In genomic region chr11:3954448-3955298, GRCh38 we compare ENCODE assay signal across 13 cellular contexts.
DNase-seq lines count a peak whose midpoint lies in the region; ATAC-seq and TF ChIP-seq lines count a peak whose summit lies in the region.
"Had no signal": no experiment of that assay in that cellular context is flagged by ENCODE, and none has a peak within 500 bp of the region (broad histone marks: within the 10 kb centered on the region; RNA-seq: fewer than 3 reads in every experiment).

No MANE protein-coding gene starts in this region.

- POLR2A ChIA-PET in activated CD4-positive, alpha-beta T cell treated with anti-CD3 and anti-CD28 coated beads, Interleukin-2, amount 10 ng/mL, durations not matched to agents 7 days and 5 days (lab: Charles Lee) = interaction anchor here (0.6 to 1.0 kb wide), 2 partner anchors 94 to 127 kb away, joined by 3 read pairs; no protein-coding TSS in a partner anchor

- CTCF ChIA-PET in activated CD4-positive, alpha-beta T cell treated with anti-CD3 and anti-CD28 coated beads, Interleukin-2, amount 10 ng/mL, durations not matched to agents 7 days and 5 days (lab: Charles Lee) = interaction anchor here (1.1 to 1.6 kb wide), 3 partner anchors 13 to 113 kb away, joined by 3 read pairs; partner anchors contain the start of genes RHOG and STIM1

- no peak for TF ChIP-seq CTCF in GM10266 (IDR thresholded peaks at IDR 0.05; ENCODE audit: control insufficient read depth, insufficient read depth, low read depth, missing control alignments)

- no peak for ATAC-seq in effector memory CD8-positive, alpha-beta T cell (replicated peaks)
- ATAC-seq in stimulated activated effector memory CD8-positive, alpha-beta T cell treated with anti-CD3 and anti-CD28 coated beads, Interleukin-12 subunit alpha, Interleukin-12 subunit beta, amount 100 ng/mL, for 72 hours = peak; percentile 68
- ATAC-seq: pancreas had no signal

- peaks cover 2% of the 10 kb centered on the region for H3K9me3 Mint-ChIP-seq in activated CD4-positive, alpha-beta T cell treated with anti-CD3 and anti-CD28 coated beads, Interleukin-2, amount 10 ng/mL, durations not matched to agents 7 days and 5 days
- H3K9me3 Mint-ChIP-seq in effector memory CD8-positive, alpha-beta T cell = no peaks in the 10 kb centered on the region
- peaks cover 3% of the 10 kb centered on the region for H3K9me3 Mint-ChIP-seq in stimulated activated effector memory CD8-positive, alpha-beta T cell treated with anti-CD3 and anti-CD28 coated beads, Interleukin-12 subunit alpha, Interleukin-12 subunit beta, amount 100 ng/mL, for 72 hours

- peak overlapping the region; percentile 1 for H3K4me3 Mint-ChIP-seq in activated CD4-positive, alpha-beta T cell treated with anti-CD3 and anti-CD28 coated beads, Interleukin-2, amount 10 ng/mL, durations not matched to agents 7 days and 5 days
- H3K4me3 Mint-ChIP-seq in effector memory CD8-positive, alpha-beta T cell = peak overlapping the region; percentile 6 to 71
- H3K4me3 Mint-ChIP-seq in stimulated activated effector memory CD8-positive, alpha-beta T cell treated with anti-CD3 and anti-CD28 coated beads, Interleukin-12 subunit alpha, Interleukin-12 subunit beta, amount 100 ng/mL, for 72 hours = peak overlapping the region; percentile 63

- H3K27me3 Mint-ChIP-seq in activated CD4-positive, alpha-beta T cell treated with anti-CD3 and anti-CD28 coated beads, Interleukin-2, amount 10 ng/mL, durations not matched to agents 7 days and 5 days = no peaks in the 10 kb centered on the region
- H3K27me3 Mint-ChIP-seq in effector memory CD8-positive, alpha-beta T cell = no peaks in the 10 kb centered on the region

- H3K36me3 Mint-ChIP-seq in activated CD4-positive, alpha-beta T cell treated with anti-CD3 and anti-CD28 coated beads, Interleukin-2, amount 10 ng/mL, durations not matched to agents 7 days and 5 days (ENCODE audit: low read depth) = peaks cover 50% of the 10 kb centered on the region
- peaks cover 4% of the 10 kb centered on the region for H3K36me3 Mint-ChIP-seq in effector memory CD8-positive, alpha-beta T cell (ENCODE audit: insufficient read depth)
- H3K36me3 Mint-ChIP-seq in stimulated activated effector memory CD8-positive, alpha-beta T cell treated with anti-CD3 and anti-CD28 coated beads, Interleukin-12 subunit alpha, Interleukin-12 subunit beta, amount 100 ng/mL, for 72 hours = peaks cover 5% of the 10 kb centered on the region

- H3K4me1 Mint-ChIP-seq in activated CD4-positive, alpha-beta T cell treated with anti-CD3 and anti-CD28 coated beads, Interleukin-2, amount 10 ng/mL, durations not matched to agents 7 days and 5 days = peaks cover 86% of the 10 kb centered on the region
- H3K4me1 Mint-ChIP-seq in effector memory CD8-positive, alpha-beta T cell (ENCODE audit: low read depth in 2 of 2) = peaks cover 68 to 82% of the 10 kb centered on the region in 2 donors
- H3K4me1 Mint-ChIP-seq in stimulated activated effector memory CD8-positive, alpha-beta T cell treated with anti-CD3 and anti-CD28 coated beads, Interleukin-12 subunit alpha, Interleukin-12 subunit beta, amount 100 ng/mL, for 72 hours = peaks cover 86% of the 10 kb centered on the region

- DNase-seq in activated CD4-positive, alpha-beta T cell treated with anti-CD3 and anti-CD28 coated beads, Interleukin-2, amount 10 ng/mL, durations not matched to agents 7 days and 5 days = no peak
- DNase-seq in activated CD4-positive, alpha-beta T cell treated with anti-CD3 and anti-CD28 coated beads for 4 hours = no peak
- DNase-seq in RPMI7951 (ENCODE audit: low read depth) (peak; percentile 21), GM10266 (ENCODE audit: extremely low spot score) (no peak), NCI-H1930 (lab: John Stamatoyannopoulos, UW) (no peak), SW480 (ENCODE audit: low spot score) (no peak)
- no peak for DNase-seq in effector memory CD8-positive, alpha-beta T cell
- DNase-seq in stimulated activated effector memory CD8-positive, alpha-beta T cell treated with anti-CD3 and anti-CD28 coated beads, Interleukin-12 subunit alpha, Interleukin-12 subunit beta, amount 100 ng/mL, for 72 hours (ENCODE audit: low spot score in 2 of 2) = no peak
- DNase-seq: NCI-H1694 treated with DMSO at 0.1 percent for 48 hours; pancreas; stimulated activated CD4-positive, alpha-beta T cell treated with anti-CD3 and anti-CD28 coated beads, Interleukin-4, amount 100 ng/mL, for 1 hour; substantia nigra; T1000 had no signal

- H3K27ac Mint-ChIP-seq in activated CD4-positive, alpha-beta T cell treated with anti-CD3 and anti-CD28 coated beads, Interleukin-2, amount 10 ng/mL, durations not matched to agents 7 days and 5 days = peak overlapping the region; percentile 54
- H3K27ac Mint-ChIP-seq in effector memory CD8-positive, alpha-beta T cell = peak overlapping the region; percentile 49 to 97
- peak overlapping the region; percentile 95 for H3K27ac Mint-ChIP-seq in stimulated activated effector memory CD8-positive, alpha-beta T cell treated with anti-CD3 and anti-CD28 coated beads, Interleukin-12 subunit alpha, Interleukin-12 subunit beta, amount 100 ng/mL, for 72 hours

Comparison
In these comparisons a context has a peak if more than half of its experiments do, and no peak if none do; other contexts are left out.
1. H3K4me3 Mint-ChIP-seq: peak in every context shown above with its lines; median percentile 63 in stimulated activated effector memory CD8-positive, alpha-beta T cell treated with anti-CD3 and anti-CD28 coated beads, Interleukin-12 subunit alpha, Interleukin-12 subunit beta, amount 100 ng/mL, for 72 hours; 38 in effector memory CD8-positive, alpha-beta T cell; 1 in activated CD4-positive, alpha-beta T cell treated with anti-CD3 and anti-CD28 coated beads, Interleukin-2, amount 10 ng/mL, durations not matched to agents 7 days and 5 days.